1 cellular context compared by ENCODE assay signal in the genomic region with DNA sequence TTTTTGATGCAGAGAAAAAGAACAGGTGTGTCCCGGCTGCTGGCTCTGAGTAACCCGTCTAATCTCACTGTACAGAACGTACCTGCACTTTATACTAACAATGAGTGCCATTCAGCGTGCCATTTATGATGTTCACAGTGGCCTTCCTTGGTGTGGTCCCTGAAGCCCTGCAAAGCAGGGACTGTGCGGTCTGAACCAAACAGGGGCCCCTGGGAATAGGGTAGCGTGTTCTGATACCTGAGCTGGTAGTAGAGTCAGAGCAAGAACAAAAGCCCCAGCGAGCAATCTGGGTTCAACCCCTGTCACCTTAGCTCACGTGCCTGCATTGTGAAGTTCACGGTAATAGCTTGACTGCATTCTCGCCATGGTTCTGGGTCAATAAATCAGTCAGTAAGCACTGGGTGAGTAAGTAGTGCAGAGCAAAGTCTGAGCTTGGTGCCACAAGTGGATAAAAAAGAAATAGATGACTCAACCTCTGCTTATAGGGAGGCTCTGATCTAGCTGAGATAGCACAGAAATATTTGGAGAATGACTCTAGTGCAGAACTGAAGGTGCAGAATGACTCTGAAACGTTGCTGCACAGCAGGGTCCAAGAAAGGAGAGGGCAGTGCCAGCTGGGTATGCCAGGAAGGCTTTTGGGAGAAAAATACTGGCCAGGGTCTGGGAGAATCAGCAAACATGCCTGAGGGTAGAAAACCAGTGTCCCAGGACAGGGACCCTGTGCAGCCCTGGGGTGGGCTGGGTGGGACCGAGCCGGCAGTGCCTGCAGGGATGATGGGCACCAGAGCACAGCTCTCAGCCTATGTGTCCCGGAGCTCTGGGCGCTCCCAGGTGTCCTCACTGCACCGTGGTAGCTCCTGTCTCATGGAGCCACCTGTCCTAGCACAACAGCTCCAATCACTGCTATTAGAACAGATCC.
TF ChIP-seq lines count a peak whose summit lies in the region.

No MANE protein-coding gene starts in this region.

TF ChIP-seq in SK-N-SH, 30 proteins besides CTCF, POLR2A, EP300 and RAD21 (continued from another document):
- TF ChIP-seq, protein P1, sequence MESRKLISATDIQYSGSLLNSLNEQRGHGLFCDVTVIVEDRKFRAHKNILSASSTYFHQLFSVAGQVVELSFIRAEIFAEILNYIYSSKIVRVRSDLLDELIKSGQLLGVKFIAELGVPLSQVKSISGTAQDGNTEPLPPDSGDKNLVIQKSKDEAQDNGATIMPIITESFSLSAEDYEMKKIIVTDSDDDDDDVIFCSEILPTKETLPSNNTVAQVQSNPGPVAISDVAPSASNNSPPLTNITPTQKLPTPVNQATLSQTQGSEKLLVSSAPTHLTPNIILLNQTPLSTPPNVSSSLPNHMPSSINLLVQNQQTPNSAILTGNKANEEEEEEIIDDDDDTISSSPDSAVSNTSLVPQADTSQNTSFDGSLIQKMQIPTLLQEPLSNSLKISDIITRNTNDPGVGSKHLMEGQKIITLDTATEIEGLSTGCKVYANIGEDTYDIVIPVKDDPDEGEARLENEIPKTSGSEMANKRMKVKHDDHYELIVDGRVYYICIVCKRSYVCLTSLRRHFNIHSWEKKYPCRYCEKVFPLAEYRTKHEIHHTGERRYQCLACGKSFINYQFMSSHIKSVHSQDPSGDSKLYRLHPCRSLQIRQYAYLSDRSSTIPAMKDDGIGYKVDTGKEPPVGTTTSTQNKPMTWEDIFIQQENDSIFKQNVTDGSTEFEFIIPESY (IDR thresholded peaks at IDR 0.05; ENCODE audit: borderline replicate concordance, low read depth): 0 out of 2 replicates have a peak, but pooled peaks have one; percentile 39
- TF ChIP-seq TAF1 (IDR thresholded peaks at IDR 0.05; ENCODE audit: borderline replicate concordance, low read depth, low read length) (no peak), TEAD4 (IDR thresholded peaks at IDR 0.05; ENCODE audit: borderline replicate concordance, insufficient read depth) (peak; percentile 93), ELF1 (IDR thresholded peaks at IDR 0.05) (no peak), FOXJ3 (CRISPR knock-in tag; IDR thresholded peaks at IDR 0.05) (no peak), MEF2A (IDR thresholded peaks at IDR 0.05; ENCODE audit: borderline replicate concordance, low read depth) (peak; percentile 65; the same call in 1 of the 2 replicates), FOXM1 (IDR thresholded peaks at IDR 0.05; ENCODE audit: low read depth) (no peak), GABPA (IDR thresholded peaks at IDR 0.05; ENCODE audit: low read depth) (no peak), NRF1 (IDR thresholded peaks at IDR 0.05; ENCODE audit: low read depth, low read length) (no peak), RXRA (IDR thresholded peaks at IDR 0.05; ENCODE audit: borderline replicate concordance, low read depth) (peak; percentile 91; the same call in 1 of the 2 replicates)
- TF ChIP-seq, protein P2, sequence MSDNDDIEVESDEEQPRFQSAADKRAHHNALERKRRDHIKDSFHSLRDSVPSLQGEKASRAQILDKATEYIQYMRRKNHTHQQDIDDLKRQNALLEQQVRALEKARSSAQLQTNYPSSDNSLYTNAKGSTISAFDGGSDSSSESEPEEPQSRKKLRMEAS (IDR thresholded peaks at IDR 0.05; ENCODE audit: low read depth): peak; percentile 64
- TF ChIP-seq, protein P3, sequence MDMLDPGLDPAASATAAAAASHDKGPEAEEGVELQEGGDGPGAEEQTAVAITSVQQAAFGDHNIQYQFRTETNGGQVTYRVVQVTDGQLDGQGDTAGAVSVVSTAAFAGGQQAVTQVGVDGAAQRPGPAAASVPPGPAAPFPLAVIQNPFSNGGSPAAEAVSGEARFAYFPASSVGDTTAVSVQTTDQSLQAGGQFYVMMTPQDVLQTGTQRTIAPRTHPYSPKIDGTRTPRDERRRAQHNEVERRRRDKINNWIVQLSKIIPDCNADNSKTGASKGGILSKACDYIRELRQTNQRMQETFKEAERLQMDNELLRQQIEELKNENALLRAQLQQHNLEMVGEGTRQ (IDR thresholded peaks at IDR 0.05; ENCODE audit: borderline replicate concordance, low read depth, low read length): no peak
- TF ChIP-seq, protein P4, sequence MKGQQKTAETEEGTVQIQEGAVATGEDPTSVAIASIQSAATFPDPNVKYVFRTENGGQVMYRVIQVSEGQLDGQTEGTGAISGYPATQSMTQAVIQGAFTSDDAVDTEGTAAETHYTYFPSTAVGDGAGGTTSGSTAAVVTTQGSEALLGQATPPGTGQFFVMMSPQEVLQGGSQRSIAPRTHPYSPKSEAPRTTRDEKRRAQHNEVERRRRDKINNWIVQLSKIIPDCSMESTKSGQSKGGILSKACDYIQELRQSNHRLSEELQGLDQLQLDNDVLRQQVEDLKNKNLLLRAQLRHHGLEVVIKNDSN (IDR thresholded peaks at IDR 0.05; ENCODE audit: borderline replicate concordance, low read depth): peak; percentile 47; the same call in 1 of the 2 replicates
TF ChIP-seq in SK-N-SH: peak in this region for 14.
